ENCODE assay signal across 8 cellular contexts in the genomic region with DNA sequence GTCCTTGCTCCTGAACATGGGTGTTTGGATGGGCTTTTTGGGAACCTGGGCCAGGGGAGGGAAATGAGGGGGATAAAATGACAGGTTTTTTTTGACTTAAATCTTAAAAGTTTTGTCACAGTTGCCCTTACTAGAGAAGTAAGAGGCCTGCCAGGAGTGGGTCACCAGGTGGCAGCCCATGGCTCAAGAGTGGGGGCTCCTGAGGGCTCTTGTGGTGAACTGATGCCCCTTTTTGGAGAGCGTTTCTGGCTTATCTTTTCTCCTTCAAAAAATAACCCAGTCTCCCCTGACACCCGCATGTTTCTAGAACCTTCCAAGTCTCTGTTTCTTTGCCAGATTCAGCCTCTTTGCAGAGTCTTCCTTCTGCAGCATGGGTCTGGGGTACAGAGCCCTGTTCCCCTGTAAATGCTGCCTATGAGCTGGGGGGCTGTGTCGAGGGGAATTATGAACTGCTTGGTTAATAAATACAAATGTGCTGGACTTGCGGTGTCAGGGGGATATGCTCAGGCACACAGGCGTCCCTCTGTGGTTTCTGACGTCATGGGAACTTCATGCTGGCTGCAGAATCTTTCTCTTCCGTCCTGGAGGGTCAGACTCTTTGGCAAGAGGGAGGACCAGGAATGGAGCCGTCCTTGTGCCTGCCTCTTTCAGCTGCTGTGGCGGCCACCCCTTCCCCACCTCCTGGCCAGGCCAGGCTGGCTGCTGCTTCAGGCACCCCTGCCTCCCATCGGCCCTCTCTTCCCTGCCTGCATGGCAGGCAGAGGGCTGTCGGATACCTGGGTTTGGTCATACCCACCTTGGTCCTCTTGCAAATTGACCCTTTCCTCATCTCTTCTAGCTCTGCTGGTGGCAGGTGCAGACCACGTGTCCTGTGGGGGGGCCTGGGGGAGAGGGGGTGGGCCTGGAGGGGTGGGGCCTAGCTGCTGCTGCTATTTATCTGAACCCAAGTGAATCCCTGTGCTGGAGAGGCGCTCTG. TPM values are rescaled to one million over a fixed set of nuclear protein-coding genes. Genes with fewer than 3 reads are reported as not detected.
A peak's percentile ranks its signal among the peaks of the same experiment; 100 is the strongest.
DNase-seq lines count a peak whose midpoint lies in the region; ATAC-seq and TF ChIP-seq lines count a peak whose summit lies in the region.

No MANE protein-coding gene starts in this region.

- H3K27me3 ChIP-seq in H9 (ENCODE audit: insufficient read depth, low read length) (no peaks in the 10 kb centered on the region), duodenal mucosa (ENCODE audit: control insufficient read depth in 1 of 2, insufficient read depth in 2 of 2, low read length in 2 of 2) (no peaks in the 10 kb centered on the region), thoracic aorta (replicated peaks; ENCODE audit: insufficient read depth) (no peaks in the 10 kb centered on the region)

- H3K9me3 Mint-ChIP-seq in H9 = no peaks in the 10 kb centered on the region; a peak in 1 of 5 replicates

- no CpG with 5 or more reads among the region's 13 CpGs for WGBS in H9 (ENCODE audit: extremely low coverage, insufficient read length, low lambda C conversion rate)

- H3K4me1 Mint-ChIP-seq in H9 = peaks cover 53 to 66% of the 10 kb centered on the region in 2 experiments

- H4K91ac ChIP-seq in H9 (ENCODE audit: insufficient read length, low read depth, low read length) = no peak overlapping the region

- peak overlapping the region; percentile 74 for H3K4me3 ChIP-seq in SK-N-MC
- peak overlapping the region; percentile 8 to 41 for H3K4me3 ChIP-seq in duodenal mucosa (ENCODE audit: low read depth in 1 of 2, low read length in 2 of 2)
- H3K4me3 ChIP-seq in thoracic aorta = peak overlapping the region; percentile 76

- H3K36me3 ChIP-seq in SK-N-MC (ENCODE audit: insufficient read depth, low read length) (peaks cover 28% of the 10 kb centered on the region), duodenal mucosa (ENCODE audit: control insufficient read depth in 1 of 2, insufficient read depth in 2 of 2, low read length in 2 of 2) (peaks cover 15 to 29% of the 10 kb centered on the region in 2 donors), thoracic aorta (peaks cover 8% of the 10 kb centered on the region)

- peak overlapping the region; percentile 67 for H3K18ac ChIP-seq in H9 (ENCODE audit: insufficient read length, low read depth, low read length)

- H4K20me1 ChIP-seq in H9 (ENCODE audit: control insufficient read depth, insufficient read depth, insufficient read length) = no peaks in the 10 kb centered on the region

- H3K9me3 ChIP-seq in H9 (ENCODE audit: control insufficient read depth, low read depth, low read length) (no peaks in the 10 kb centered on the region), SK-N-MC (ENCODE audit: low read depth, low read length) (no peaks in the 10 kb centered on the region), duodenal mucosa (ENCODE audit: control insufficient read depth in 1 of 2, low read length in 2 of 2) (no peaks in the 10 kb centered on the region), thoracic aorta (no peaks in the 10 kb centered on the region)

- ATAC-seq in thoracic aorta (ENCODE audit: insufficient number of reproducible peaks, low FRiP score, low read depth) = no peak
- ATAC-seq in GM21723 (IDR thresholded peaks at IDR 0.05; ENCODE audit: unreplicated experiment) = no peak
- no peak for ATAC-seq in HG03565 (IDR thresholded peaks at IDR 0.05; ENCODE audit: unreplicated experiment)

- no peak overlapping the region for H2BK15ac ChIP-seq in H9 (ENCODE audit: low read depth, low read length)

- no peak overlapping the region for H4K5ac ChIP-seq in H9 (ENCODE audit: insufficient read length, low read depth, low read length)

- H3K27me3 Mint-ChIP-seq in H9 (ENCODE audit: low read depth) = peaks cover 1% of the 10 kb centered on the region; the same call in 1 of the 2 replicates

- H2BK20ac ChIP-seq in H9 (ENCODE audit: low read depth, low read length, poor library complexity, severe bottlenecking) = no peak overlapping the region

- H2BK120ac ChIP-seq in H9 (ENCODE audit: low read depth, low read length, poor library complexity, severe bottlenecking) = no peak overlapping the region

- peak overlapping the region; percentile 80 for H3K14ac ChIP-seq in H9 (ENCODE audit: insufficient read depth, low read length)

- H3K79me2 ChIP-seq in H9 (ENCODE audit: insufficient read depth, low read length) = no peaks in the 10 kb centered on the region

- H3K27ac Mint-ChIP-seq in H9 = peak overlapping the region; percentile 96 to 99 (median 97)

- no peaks in the 10 kb centered on the region for H3K79me1 ChIP-seq in H9 (ENCODE audit: insufficient read depth, low read depth, low read length, poor library complexity, severe bottlenecking)

- H3K9ac ChIP-seq in H9 (ENCODE audit: extremely low read depth, insufficient read length, low read length) = no peak overlapping the region
- H3K9ac ChIP-seq in SK-N-MC (ENCODE audit: insufficient read length) = peak overlapping the region; percentile 71
- H3K9ac ChIP-seq in duodenal mucosa (ENCODE audit: low read depth in 1 of 2, low read length in 2 of 2) = peak overlapping the region; percentile 64 to 98

- no peak overlapping the region for H3K56ac ChIP-seq in H9 (ENCODE audit: insufficient read length, low read depth, low read length)

- H3K23me2 ChIP-seq in H9 (ENCODE audit: insufficient read length, low read depth, low read length, poor library complexity, severe bottlenecking) = peaks cover 5% of the 10 kb centered on the region

- H3K4me1 ChIP-seq in H9 (ENCODE audit: insufficient read depth, low read length) = peaks cover 13% of the 10 kb centered on the region; the same call in 1 of the 2 replicates
- peaks cover 46 to 67% of the 10 kb centered on the region in 2 donors for H3K4me1 ChIP-seq in duodenal mucosa (ENCODE audit: control insufficient read depth in 1 of 2, insufficient read depth in 2 of 2, low read length in 2 of 2)
- peaks cover 70 to 92% of the 10 kb centered on the region in 2 donors for H3K4me1 ChIP-seq in thoracic aorta (ENCODE audit: control insufficient read depth in 1 of 2, low read depth in 2 of 2)

- H2BK5ac ChIP-seq in H9 (ENCODE audit: insufficient read length, low read length) = no peak overlapping the region

- H3K4me3 Mint-ChIP-seq in H9 = peak overlapping the region; percentile 50 to 79

- TF ChIP-seq CTCF in H9 (conservative IDR thresholded peaks at IDR 0.05) (no peak), thoracic aorta (IDR thresholded peaks at IDR 0.05) (no peak)

- peaks cover 14 to 48% (median 32%) of the 10 kb centered on the region in 3 experiments; a peak in 6 of 7 replicates for H3K36me3 Mint-ChIP-seq in H9 (ENCODE audit: insufficient read depth in 1 of 3, low read depth in 3 of 3)

- peak overlapping the region; percentile 5 for H3K4me2 ChIP-seq in H9 (ENCODE audit: insufficient read depth, insufficient read length, low read length)

- H3K23ac ChIP-seq in H9 (ENCODE audit: insufficient read length, low read depth, low read length) = no peak overlapping the region

- H4K8ac ChIP-seq in H9 (replicated peaks; ENCODE audit: insufficient read length, low read depth, low read length) = no peak overlapping the region

- H2BK12ac ChIP-seq in H9 (ENCODE audit: insufficient read length, low read depth, low read length) = no peak overlapping the region

- DNase-seq in CMK (ENCODE audit: low read depth) = peak; percentile 66
- peak; percentile 45 for DNase-seq in H9
- DNase-seq in SK-N-MC (ENCODE audit: low read depth, low spot score) = no peak
- DNase-seq in medulla oblongata (ENCODE audit: extremely low spot score) = peak; percentile 88
- no peak for DNase-seq in thoracic aorta (ENCODE audit: low spot score)

- no peak overlapping the region for H3K27ac ChIP-seq in H9 (ENCODE audit: insufficient read length, low read depth, low read length)
- H3K27ac ChIP-seq in SK-N-MC = peak overlapping the region; percentile 100
- peak overlapping the region; percentile 100 for H3K27ac ChIP-seq in duodenal mucosa (ENCODE audit: low read depth, low read length)
- H3K27ac ChIP-seq in thoracic aorta = peak overlapping the region; percentile 100

- no peak overlapping the region for H2AK5ac ChIP-seq in H9 (ENCODE audit: insufficient read length, low read length)

- no peak overlapping the region for H3K4ac ChIP-seq in H9 (ENCODE audit: low read depth, low read length)

- H2AFZ ChIP-seq in H9 (ENCODE audit: low read length) = no peak overlapping the region

- H3T11ph ChIP-seq in H9 (ENCODE audit: low read length) = no peak overlapping the region

RNA-seq across cellular contexts. Expression of a gene that starts 30.1 kb away (rescaled TPM):
- 140 and 145 TPM in 2 replicates for total RNA-seq in H9 (2021)
- total RNA-seq in thoracic aorta = 10 to 100 TPM; 72.2 to 93.3 TPM

RNA-seq across cellular contexts. Expression of a gene that starts 30.8 kb away (rescaled TPM):
- 15.0 and 15.7 TPM in 2 replicates for total RNA-seq in H9 (2021)
- 100 to 1,000 TPM in 1 of 2 donors, 10 to 100 TPM in 1; 57.8 to 102 TPM for total RNA-seq in thoracic aorta

RNA-seq across cellular contexts. Expression of a gene that starts 36.7 kb away (rescaled TPM):
- total RNA-seq in H9 (2021) (1.0 and 1.3 TPM in 2 replicates), thoracic aorta (10 to 100 TPM; 65.4 to 81.2 TPM)

Comparison
In these comparisons a context has a peak if more than half of its experiments do, and no peak if none do; other contexts are left out.
1. DNase-seq: peak in CMK (single experiment), H9 (single experiment) and medulla oblongata (single experiment); none in SK-N-MC (single experiment) and thoracic aorta (single experiment).
2. H3K4me3 ChIP-seq: peak in every context shown above with its lines; median percentile 76 in thoracic aorta; 74 in SK-N-MC; 24 in duodenal mucosa.
3. RNA of a gene that starts 36.7 kb away (total RNA-seq): 65.4 to 81.2 TPM in thoracic aorta; 1.0 to 1.3 TPM in H9; every median in the first group is over 10 times any median in the second.